In genomic region chr12:77062846-77063461, GRCh38 we compare ENCODE assay signal across 8 cellular contexts. TPM values are rescaled to one million over a fixed set of nuclear protein-coding genes. Genes with fewer than 3 reads are reported as not detected.
DNase-seq lines count a peak whose midpoint lies in the region; ATAC-seq and TF ChIP-seq lines count a peak whose summit lies in the region.

No MANE protein-coding gene starts in this region.

- no peak overlapping the region for H3K27ac ChIP-seq in caudate nucleus (ENCODE audit: low read depth, low read length)

- peak; percentile 95 for DNase-seq in Daoy (ENCODE audit: low read depth)
- peak; percentile 90 for DNase-seq in epithelial cell of esophagus (ENCODE audit: low read depth)
- DNase-seq in SKM-1 (lab: John Stamatoyannopoulos, UW; ENCODE audit: unreplicated experiment): no peak
- DNase-seq in NK-92 treated with Interleukin-12 subunit alpha and Interleukin-12 subunit beta, amount 100 ng/mL, for 24 hours (lab: John Stamatoyannopoulos, UW): no peak
- no peak for DNase-seq in caudate nucleus (lab: John Stamatoyannopoulos, UW)

- H3K4me3 ChIP-seq in epithelial cell of esophagus (ENCODE audit: low read length): no peak overlapping the region

- ATAC-seq in GM21367 (IDR thresholded peaks at IDR 0.05; ENCODE audit: unreplicated experiment) (peak; percentile 36), HG03575 (IDR thresholded peaks at IDR 0.05; ENCODE audit: extremely low read depth, insufficient number of reproducible peaks, low FRiP score, unreplicated experiment) (peak; percentile 24), HG03354 (IDR thresholded peaks at IDR 0.05; ENCODE audit: poor library complexity, severe bottlenecking, unreplicated experiment) (no peak)

- TF ChIP-seq CTCF in epithelial cell of esophagus (IDR thresholded peaks at IDR 0.05; ENCODE audit: insufficient read depth, low read depth, low read length, missing control alignments): no peak

RNA-seq across cellular contexts. Expression of gene E2F7, which starts 2.4 kb away (rescaled TPM):
- 16.6 and 19.9 TPM in 2 replicates for total RNA-seq in Daoy (2014; rRNA removed; shearing (Covaris generic))

Comparison
In these comparisons a context has a peak if more than half of its experiments do, and no peak if none do; other contexts are left out.
1. DNase-seq: peak in Daoy (single experiment) and epithelial cell of esophagus (single experiment); none in SKM-1 (single experiment), NK-92 treated with Interleukin-12 subunit alpha and Interleukin-12 subunit beta, amount 100 ng/mL, for 24 hours (single experiment) and caudate nucleus (0 of 61).